31 cellular contexts compared by ENCODE assay signal in the genomic region with DNA sequence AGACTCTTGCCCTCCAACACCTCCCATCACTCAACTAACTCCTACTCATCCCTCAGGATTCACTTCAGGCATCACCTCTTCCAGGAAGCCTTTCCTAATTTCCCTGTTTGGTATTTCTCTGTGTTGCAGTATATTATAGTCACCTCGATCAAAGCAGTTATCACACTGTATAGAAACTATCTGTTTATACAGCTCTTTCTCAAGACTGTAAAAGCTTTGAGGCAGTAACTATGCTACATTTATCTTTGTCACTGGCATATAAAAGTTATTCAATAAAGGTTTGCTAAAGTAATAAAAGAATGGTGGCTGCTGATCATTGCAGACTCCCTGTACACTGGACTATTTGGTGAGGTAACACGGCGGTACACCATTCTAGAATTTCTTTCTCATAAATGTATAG.
"Had no signal": no experiment of that assay in that cellular context is flagged by ENCODE, and none has a peak within 500 bp of the region (broad histone marks: within the 10 kb centered on the region; RNA-seq: fewer than 3 reads in every experiment).

No MANE protein-coding gene starts in this region.

- H3K36me3 ChIP-seq: MG63 had no signal

- H3K4me3 ChIP-seq: MG63 had no signal

- DNase-seq: Kasumi-1, MG63, MM.1S, MV-4-11, NCI-H1048, NCI-H1092, NCI-H1092 treated with DMSO at 0.1 percent for 48 hours, NCI-H1105, NCI-H1417, NCI-H1417 treated with DMSO at 0.1 percent for 48 hours, NCI-H1436, NCI-H1436 treated with DMSO at 0.1 percent for 48 hours, NCI-H146, NCI-H1694, NCI-H1694 treated with DMSO at 0.1 percent for 48 hours, NCI-H187, NCI-H187 treated with DMSO at 0.1 percent for 48 hours, NCI-H1930, NCI-H2029, NCI-H2029 treated with DMSO at 0.1 percent for 48 hours, NCI-H2081, NCI-H2081 treated with DMSO at 0.1 percent for 48 hours, NCI-H2107, NCI-H2171, NCI-H2171 treated with DMSO at 0.1 percent for 48 hours, NCI-H2227 treated with DMSO at 0.1 percent for 48 hours, NCI-H345, NCI-H446, NCI-H446 treated with DMSO at 0.1 percent for 48 hours, NCI-H510A, NCI-H510A treated with DMSO at 0.1 percent for 48 hours had no signal

- H3K9me3 ChIP-seq: MG63 had no signal
